14 cellular contexts compared by ENCODE assay signal in genomic region chr11:64881476-64881875, GRCh38. TPM values are rescaled to one million over a fixed set of nuclear protein-coding genes. Genes with fewer than 3 reads are reported as not detected.
A peak's percentile ranks its signal among the peaks of the same experiment; 100 is the strongest.
DNase-seq lines count a peak whose midpoint lies in the region; FAIRE-seq and TF ChIP-seq lines count a peak whose summit lies in the region.
"Had no signal": no experiment of that assay in that cellular context is flagged by ENCODE, and none has a peak within 500 bp of the region (broad histone marks: within the 10 kb centered on the region; RNA-seq: fewer than 3 reads in every experiment).

No MANE protein-coding gene starts in this region.

- BruUV-seq in OCI-LY7 (replicated peaks; lab: Mats Ljungman, UMichigan): no TSS peak

- WGBS in small intestine, 3 donors: 67 to 73% (median 72%) methylated on average over 8 of the region's 8 CpGs
- 90 to 94% methylated on average over 5 to 8 of the region's 8 CpGs for WGBS in endodermal cell (ENCODE audit: insufficient coverage in 1 of 2, insufficient read length in 1 of 2), 2 experiments

- peaks cover 15% of the 10 kb centered on the region; the same call in 1 of the 2 replicates for H4K20me1 ChIP-seq in OCI-LY7 (ENCODE audit: insufficient read depth, low read length)

- FAIRE-seq in small intestine (lab: Jason Lieb, UNC): no peak

- H3K27ac ChIP-seq in OCI-LY7 (ENCODE audit: low read depth, low read length, poor library complexity, severe bottlenecking) (peak overlapping the region; percentile 80), epithelial cell of prostate (no peak overlapping the region), tibial artery (peak overlapping the region; percentile 70 to 97), small intestine (ENCODE audit: low read depth in 1 of 2, low read length in 1 of 2) (no peak overlapping the region), endodermal cell (ENCODE audit: low read depth, low read length) (no peak overlapping the region)

- H3K9me3 ChIP-seq in OCI-LY7 (ENCODE audit: low read length) (no peaks in the 10 kb centered on the region), tibial artery (no peaks in the 10 kb centered on the region), small intestine (ENCODE audit: control insufficient read depth, low read depth) (no peaks in the 10 kb centered on the region), endodermal cell (ENCODE audit: control insufficient read depth, low read length) (no peaks in the 10 kb centered on the region)
- H3K9me3 ChIP-seq: gastroesophageal sphincter had no signal

- peaks cover 16% of the 10 kb centered on the region for H3K36me3 Mint-ChIP-seq in activated CD4-positive, alpha-beta T cell treated with anti-CD3 and anti-CD28 coated beads, Interleukin-2, amount 10 ng/mL, durations not matched to agents 7 days and 5 days (ENCODE audit: low read depth)
- H3K36me3 Mint-ChIP-seq in endodermal cell (ENCODE audit: low read depth): no peaks in the 10 kb centered on the region

- no peaks in the 10 kb centered on the region for H3K9me2 ChIP-seq in OCI-LY7 (ENCODE audit: insufficient read depth, low read length)

- H3K27ac Mint-ChIP-seq in activated CD4-positive, alpha-beta T cell treated with anti-CD3 and anti-CD28 coated beads, Interleukin-2, amount 10 ng/mL, durations not matched to agents 7 days and 5 days: peak overlapping the region; percentile 97
- H3K27ac Mint-ChIP-seq in endodermal cell: no peak overlapping the region

- no peak overlapping the region for H3K9ac ChIP-seq in endodermal cell (ENCODE audit: extremely low read depth, low read length, poor library complexity, severe bottlenecking)

- H3K4me1 Mint-ChIP-seq in activated CD4-positive, alpha-beta T cell treated with anti-CD3 and anti-CD28 coated beads, Interleukin-2, amount 10 ng/mL, durations not matched to agents 7 days and 5 days: peaks cover 60% of the 10 kb centered on the region
- peaks cover 20% of the 10 kb centered on the region for H3K4me1 Mint-ChIP-seq in endodermal cell

- intact Hi-C loops in OCI-LY7 (cut with micrococcal nuclease; ENCODE audit: unreplicated experiment) (no loop called here), tibial artery (cut with DNase I; ENCODE audit: low total_unique reads) (no loop called here)

- H3K4me3 ChIP-seq in OCI-LY7 (ENCODE audit: low read depth, low read length, poor library complexity, severe bottlenecking) (no peak overlapping the region), tibial artery (no peak overlapping the region), small intestine (ENCODE audit: low read depth in 1 of 2, low read length in 2 of 2) (no peak overlapping the region), endodermal cell (ENCODE audit: low read length) (no peak overlapping the region)
- H3K4me3 ChIP-seq: gastroesophageal sphincter had no signal

- H3K27me3 ChIP-seq in tibial artery (no peaks in the 10 kb centered on the region), small intestine (ENCODE audit: control insufficient read depth in 2 of 2, insufficient read depth in 2 of 2, low read length in 2 of 2) (no peaks in the 10 kb centered on the region), endodermal cell (ENCODE audit: control insufficient read depth, insufficient read depth, low read length, poor library complexity, severe bottlenecking) (no peaks in the 10 kb centered on the region)
- H3K27me3 ChIP-seq: gastroesophageal sphincter had no signal

- H3K4me1 ChIP-seq in OCI-LY7 (ENCODE audit: insufficient read depth, low read length, poor library complexity, severe bottlenecking) (peaks cover 56% of the 10 kb centered on the region), tibial artery (peaks cover 0 to 53% (median 24%) of the 10 kb centered on the region in 4 donors), small intestine (ENCODE audit: control insufficient read depth in 2 of 2, insufficient read depth in 1 of 2, low read depth in 1 of 2, low read length in 1 of 2) (peaks cover 3 to 7% of the 10 kb centered on the region in 2 donors), endodermal cell (ENCODE audit: control insufficient read depth, insufficient read depth, low read length) (no peaks in the 10 kb centered on the region)

- peaks cover 29% of the 10 kb centered on the region for H3K79me2 ChIP-seq in OCI-LY7 (ENCODE audit: insufficient read depth, low read depth, low read length)

- CTCF ChIA-PET in activated CD4-positive, alpha-beta T cell treated with anti-CD3 and anti-CD28 coated beads, Interleukin-2, amount 10 ng/mL, durations not matched to agents 7 days and 5 days (lab: Charles Lee): interaction anchor here (0.6 to 29.3 kb wide), 2 partner anchors 27 to 28 kb away, joined by 3 to 732 read pairs; partner anchors contain the start of gene CDC42BPG
- CTCF ChIA-PET in OCI-LY7 (lab: Charles Lee; ENCODE audit: unreplicated experiment): no interaction called here

- DNase-seq in activated CD4-positive, alpha-beta T cell treated with anti-CD3 and anti-CD28 coated beads, Interleukin-2, amount 10 ng/mL, durations not matched to agents 7 days and 5 days: no peak
- no peak for DNase-seq in activated CD4-positive, alpha-beta T cell treated with anti-CD3 and anti-CD28 coated beads for 4 hours
- DNase-seq in OCI-LY7 (ENCODE audit: low spot score): no peak
- peak; percentile 45 for DNase-seq in epithelial cell of prostate (ENCODE audit: low read depth, low spot score)
- DNase-seq in tibial artery: no peak
- DNase-seq in small intestine: no peak
- DNase-seq in NCI-H526 (lab: John Stamatoyannopoulos, UW): no peak
- no peak for DNase-seq in endodermal cell
- DNase-seq: anterior cingulate cortex, HFFc6, NCI-H2081, T-helper 9 cell had no signal

- no peaks in the 10 kb centered on the region for H3K27me3 Mint-ChIP-seq in activated CD4-positive, alpha-beta T cell treated with anti-CD3 and anti-CD28 coated beads, Interleukin-2, amount 10 ng/mL, durations not matched to agents 7 days and 5 days
- H3K27me3 Mint-ChIP-seq in endodermal cell (ENCODE audit: insufficient read depth): peaks cover 8% of the 10 kb centered on the region

- no peak overlapping the region for H3K4me3 Mint-ChIP-seq in activated CD4-positive, alpha-beta T cell treated with anti-CD3 and anti-CD28 coated beads, Interleukin-2, amount 10 ng/mL, durations not matched to agents 7 days and 5 days
- H3K4me3 Mint-ChIP-seq in endodermal cell: no peak overlapping the region
- H3K4me3 Mint-ChIP-seq: HFFc6 had no signal

- POLR2A ChIA-PET in activated CD4-positive, alpha-beta T cell treated with anti-CD3 and anti-CD28 coated beads, Interleukin-2, amount 10 ng/mL, durations not matched to agents 7 days and 5 days (lab: Charles Lee): no interaction called here
- POLR2A ChIA-PET in OCI-LY7 (lab: Charles Lee): interaction anchor here (0.7 to 2.1 kb wide), 2 partner anchors 28 to 32 kb away, joined by 3 to 10 read pairs; no protein-coding TSS in a partner anchor

- no peaks in the 10 kb centered on the region for H3K9me3 Mint-ChIP-seq in activated CD4-positive, alpha-beta T cell treated with anti-CD3 and anti-CD28 coated beads, Interleukin-2, amount 10 ng/mL, durations not matched to agents 7 days and 5 days
- no peaks in the 10 kb centered on the region for H3K9me3 Mint-ChIP-seq in endodermal cell
- H3K9me3 Mint-ChIP-seq: HFFc6 had no signal

- no peak overlapping the region for H2AFZ ChIP-seq in OCI-LY7 (ENCODE audit: low read length)

- no peak overlapping the region for H3K4me2 ChIP-seq in OCI-LY7 (ENCODE audit: low read length)

- peaks cover 9% of the 10 kb centered on the region for H3K36me3 ChIP-seq in OCI-LY7 (ENCODE audit: insufficient read depth, low read length)
- H3K36me3 ChIP-seq in tibial artery: no peaks in the 10 kb centered on the region
- no peaks in the 10 kb centered on the region for H3K36me3 ChIP-seq in small intestine (ENCODE audit: control insufficient read depth in 2 of 2, insufficient read depth in 2 of 2, low read length in 2 of 2)
- H3K36me3 ChIP-seq in endodermal cell (ENCODE audit: control insufficient read depth, insufficient read depth, low read length): no peaks in the 10 kb centered on the region
- H3K36me3 ChIP-seq: gastroesophageal sphincter had no signal

- TF ChIP-seq CTCF in OCI-LY7 (conservative IDR thresholded peaks at IDR 0.05; ENCODE audit: low read length): no peak
- TF ChIP-seq CTCF in tibial artery (IDR thresholded peaks at IDR 0.05): no peak
- TF ChIP-seq CTCF in endodermal cell (conservative IDR thresholded peaks at IDR 0.05): no peak

RNA-seq across cellular contexts. Expression of gene EHD1, which starts 3.1 kb away (rescaled TPM):
- total RNA-seq in activated CD4-positive, alpha-beta T cell treated with anti-CD3 and anti-CD28 coated beads, Interleukin-2, amount 10 ng/mL, durations not matched to agents 7 days and 5 days: 100 to 1,000 TPM; 131 to 149 TPM
- total RNA-seq in OCI-LY7 (2014; rRNA removed; shearing (Covaris generic)): 101 and 107 TPM in 2 replicates
- 153 and 177 TPM in 2 replicates for total RNA-seq in OCI-LY7 (2022)
- 10 to 100 TPM; 31.3 to 35.9 (median 33.1) TPM for polyA plus RNA-seq in small intestine
- total RNA-seq in endodermal cell: 10 to 100 TPM; 39.7 to 43.8 TPM
- 33.1 TPM for polyA plus RNA-seq in endodermal cell (2013, experiment 1 of 2)
- 32.7 TPM for polyA plus RNA-seq in endodermal cell (2013, experiment 2 of 2)

RNA-seq across cellular contexts. Expression of gene ATG2A, which starts 35.5 kb away (rescaled TPM):
- 10 to 100 TPM; 23.0 to 25.7 TPM for total RNA-seq in activated CD4-positive, alpha-beta T cell treated with anti-CD3 and anti-CD28 coated beads, Interleukin-2, amount 10 ng/mL, durations not matched to agents 7 days and 5 days
- total RNA-seq in OCI-LY7 (2014; rRNA removed; shearing (Covaris generic)): 18.1 and 29.0 TPM in 2 replicates
- total RNA-seq in OCI-LY7 (2022) (28.2 and 28.7 TPM in 2 replicates), endodermal cell (10 to 100 TPM; 17.0 to 23.0 TPM)
- polyA plus RNA-seq in small intestine: 10 to 100 TPM; 18.0 to 35.7 (median 28.2) TPM
- 12.9 TPM for polyA plus RNA-seq in endodermal cell (2013, experiment 1 of 2)
- 10.2 TPM for polyA plus RNA-seq in endodermal cell (2013, experiment 2 of 2)

RNA-seq across cellular contexts. Expression of gene CDC42BPG, which starts 37.0 kb away (rescaled TPM):
- total RNA-seq in activated CD4-positive, alpha-beta T cell treated with anti-CD3 and anti-CD28 coated beads, Interleukin-2, amount 10 ng/mL, durations not matched to agents 7 days and 5 days: 1 to 10 TPM in 1 of 2 experiments, under 1 TPM in 1; 0.42 to 1.3 TPM
- total RNA-seq in OCI-LY7 (2014; rRNA removed; shearing (Covaris generic)): 4.9 TPM in 2 replicates
- total RNA-seq in OCI-LY7 (2022): 3.5 and 5.1 TPM in 2 replicates
- polyA plus RNA-seq in small intestine: 10 to 100 TPM; 12.1 to 36.5 (median 27.0) TPM
- 10 to 100 TPM; 11.1 to 12.6 TPM for total RNA-seq in endodermal cell
- polyA plus RNA-seq in endodermal cell (2013, experiment 1 of 2): 2.0 TPM
- polyA plus RNA-seq in endodermal cell (2013, experiment 2 of 2): 1.7 TPM

RNA-seq across cellular contexts. Expression of gene PPP2R5B, which starts 43.0 kb away (rescaled TPM):
- total RNA-seq in activated CD4-positive, alpha-beta T cell treated with anti-CD3 and anti-CD28 coated beads, Interleukin-2, amount 10 ng/mL, durations not matched to agents 7 days and 5 days: 10 to 100 TPM; 12.0 to 13.7 TPM
- total RNA-seq in OCI-LY7 (2014; rRNA removed; shearing (Covaris generic)): 8.6 and 8.8 TPM in 2 replicates
- total RNA-seq in OCI-LY7 (2022) (13.3 and 16.2 TPM in 2 replicates), endodermal cell (1 to 10 TPM; 2.8 to 3.3 TPM)
- polyA plus RNA-seq in small intestine: 10 to 100 TPM; 13.2 to 15.9 (median 14.0) TPM
- 17.4 TPM for polyA plus RNA-seq in endodermal cell (2013, experiment 1 of 2)
- 14.3 TPM for polyA plus RNA-seq in endodermal cell (2013, experiment 2 of 2)

RNA-seq across cellular contexts. Expression of gene GPHA2, which starts 54.2 kb away (rescaled TPM):
- not detected for total RNA-seq in activated CD4-positive, alpha-beta T cell treated with anti-CD3 and anti-CD28 coated beads, Interleukin-2, amount 10 ng/mL, durations not matched to agents 7 days and 5 days
- not detected in 2 replicates for total RNA-seq in OCI-LY7 (2014; rRNA removed; shearing (Covaris generic))
- total RNA-seq in OCI-LY7 (2022) (not detected in 2 replicates), endodermal cell (under 1 TPM in 1 of 2 donors, not detected in 1; 0.77 TPM)
- under 1 TPM in 1 of 3 donors, not detected in 2; 0.13 TPM for polyA plus RNA-seq in small intestine
- 0.32 TPM for polyA plus RNA-seq in endodermal cell (2013, experiment 1 of 2)
- not detected for polyA plus RNA-seq in endodermal cell (2013, experiment 2 of 2)
- total RNA-seq: activated CD8-positive, alpha-beta memory T cell treated with anti-CD3 and anti-CD28 coated beads for 36 hours; gastroesophageal sphincter; HFFc6 had no signal

Comparison
In these comparisons a context has a peak if more than half of its experiments do, and no peak if none do; other contexts are left out.
1. H3K27ac ChIP-seq: peak in OCI-LY7 (single experiment) and tibial artery (2 of 2); none in epithelial cell of prostate (single experiment), small intestine (0 of 2) and endodermal cell (single experiment).